In the genomic region with DNA sequence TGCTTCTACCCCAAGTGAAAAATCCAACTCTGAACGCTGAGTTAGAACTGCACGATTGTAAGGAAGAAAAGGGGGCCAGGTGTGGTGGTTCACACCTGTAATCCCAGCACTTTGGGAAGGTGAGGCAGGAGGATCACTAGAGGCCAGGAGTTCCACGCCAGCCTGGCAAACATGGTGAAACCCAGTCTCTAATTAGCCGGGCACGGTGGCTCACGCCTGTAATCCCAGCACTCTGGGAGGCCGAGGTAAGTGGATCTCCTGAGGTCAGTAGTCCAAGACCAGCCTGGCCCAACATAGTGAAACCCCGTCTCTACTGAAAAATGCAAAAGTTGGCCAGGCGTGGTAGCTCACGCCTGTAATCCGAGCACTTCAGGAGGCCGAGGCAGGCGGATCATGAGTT, we compare ENCODE assay signal across 1 cellular context.
TF ChIP-seq lines count a peak whose summit lies in the region.

No MANE protein-coding gene starts in this region.

TF ChIP-seq in HepG2, 621 proteins besides CTCF, POLR2A, EP300 and RAD21:
- TF ChIP-seq ZNF747 (CRISPR knock-in tag; IDR thresholded peaks at IDR 0.05; ENCODE audit: borderline replicate concordance) (no peak), ZNF383 (CRISPR knock-in tag; IDR thresholded peaks at IDR 0.05; ENCODE audit: borderline replicate concordance) (no peak), RFX3 (CRISPR knock-in tag; IDR thresholded peaks at IDR 0.05) (no peak), MAFF (IDR thresholded peaks at IDR 0.05; ENCODE audit: low read depth, low read length) (no peak), MED8 (CRISPR knock-in tag; IDR thresholded peaks at IDR 0.05; ENCODE audit: insufficient replicate concordance) (no peak), FOXM1 (CRISPR knock-in tag; IDR thresholded peaks at IDR 0.05) (no peak), ATRX (CRISPR knock-in tag; IDR thresholded peaks at IDR 0.05; ENCODE audit: borderline replicate concordance) (no peak), ZNF737 (CRISPR knock-in tag; IDR thresholded peaks at IDR 0.05; ENCODE audit: borderline replicate concordance) (no peak), ZNF432 (CRISPR knock-in tag; IDR thresholded peaks at IDR 0.05; ENCODE audit: borderline replicate concordance) (no peak), MEIS2 (CRISPR knock-in tag; IDR thresholded peaks at IDR 0.05) (no peak), THYN1 (CRISPR knock-in tag; IDR thresholded peaks at IDR 0.05; ENCODE audit: borderline replicate concordance, low read depth) (no peak), TGIF2 (CRISPR knock-in tag; IDR thresholded peaks at IDR 0.05) (no peak), ZNF136 (CRISPR knock-in tag; IDR thresholded peaks at IDR 0.05; ENCODE audit: low read depth) (no peak), ISX (CRISPR knock-in tag; conservative IDR thresholded peaks at IDR 0.05) (no peak), TOE1 (CRISPR knock-in tag; IDR thresholded peaks at IDR 0.05) (no peak), NONO (IDR thresholded peaks at IDR 0.05) (no peak), NONO (CRISPR knock-in tag; conservative IDR thresholded peaks at IDR 0.05) (no peak), ZNF251 (CRISPR knock-in tag; IDR thresholded peaks at IDR 0.05) (no peak), TCF7 (IDR thresholded peaks at IDR 0.05; ENCODE audit: low read depth) (no peak)
- TF ChIP-seq, protein P1, sequence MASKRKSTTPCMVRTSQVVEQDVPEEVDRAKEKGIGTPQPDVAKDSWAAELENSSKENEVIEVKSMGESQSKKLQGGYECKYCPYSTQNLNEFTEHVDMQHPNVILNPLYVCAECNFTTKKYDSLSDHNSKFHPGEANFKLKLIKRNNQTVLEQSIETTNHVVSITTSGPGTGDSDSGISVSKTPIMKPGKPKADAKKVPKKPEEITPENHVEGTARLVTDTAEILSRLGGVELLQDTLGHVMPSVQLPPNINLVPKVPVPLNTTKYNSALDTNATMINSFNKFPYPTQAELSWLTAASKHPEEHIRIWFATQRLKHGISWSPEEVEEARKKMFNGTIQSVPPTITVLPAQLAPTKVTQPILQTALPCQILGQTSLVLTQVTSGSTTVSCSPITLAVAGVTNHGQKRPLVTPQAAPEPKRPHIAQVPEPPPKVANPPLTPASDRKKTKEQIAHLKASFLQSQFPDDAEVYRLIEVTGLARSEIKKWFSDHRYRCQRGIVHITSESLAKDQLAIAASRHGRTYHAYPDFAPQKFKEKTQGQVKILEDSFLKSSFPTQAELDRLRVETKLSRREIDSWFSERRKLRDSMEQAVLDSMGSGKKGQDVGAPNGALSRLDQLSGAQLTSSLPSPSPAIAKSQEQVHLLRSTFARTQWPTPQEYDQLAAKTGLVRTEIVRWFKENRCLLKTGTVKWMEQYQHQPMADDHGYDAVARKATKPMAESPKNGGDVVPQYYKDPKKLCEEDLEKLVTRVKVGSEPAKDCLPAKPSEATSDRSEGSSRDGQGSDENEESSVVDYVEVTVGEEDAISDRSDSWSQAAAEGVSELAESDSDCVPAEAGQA (IDR thresholded peaks at IDR 0.05; ENCODE audit: low read depth) = no peak
- TF ChIP-seq, protein P1 (CRISPR knock-in tag; IDR thresholded peaks at IDR 0.05; ENCODE audit: borderline replicate concordance) = no peak
- TF ChIP-seq, protein P2, sequence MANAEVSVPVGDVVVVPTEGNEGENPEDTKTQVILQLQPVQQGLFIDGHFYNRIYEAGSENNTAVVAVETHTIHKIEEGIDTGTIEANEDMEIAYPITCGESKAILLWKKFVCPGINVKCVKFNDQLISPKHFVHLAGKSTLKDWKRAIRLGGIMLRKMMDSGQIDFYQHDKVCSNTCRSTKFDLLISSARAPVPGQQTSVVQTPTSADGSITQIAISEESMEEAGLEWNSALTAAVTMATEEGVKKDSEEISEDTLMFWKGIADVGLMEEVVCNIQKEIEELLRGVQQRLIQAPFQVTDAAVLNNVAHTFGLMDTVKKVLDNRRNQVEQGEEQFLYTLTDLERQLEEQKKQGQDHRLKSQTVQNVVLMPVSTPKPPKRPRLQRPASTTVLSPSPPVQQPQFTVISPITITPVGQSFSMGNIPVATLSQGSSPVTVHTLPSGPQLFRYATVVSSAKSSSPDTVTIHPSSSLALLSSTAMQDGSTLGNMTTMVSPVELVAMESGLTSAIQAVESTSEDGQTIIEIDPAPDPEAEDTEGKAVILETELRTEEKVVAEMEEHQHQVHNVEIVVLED (CRISPR knock-in tag; IDR thresholded peaks at IDR 0.05; ENCODE audit: borderline replicate concordance) = no peak
